Comparison of ENCODE assay signal across 36 cellular contexts in the genomic region with DNA sequence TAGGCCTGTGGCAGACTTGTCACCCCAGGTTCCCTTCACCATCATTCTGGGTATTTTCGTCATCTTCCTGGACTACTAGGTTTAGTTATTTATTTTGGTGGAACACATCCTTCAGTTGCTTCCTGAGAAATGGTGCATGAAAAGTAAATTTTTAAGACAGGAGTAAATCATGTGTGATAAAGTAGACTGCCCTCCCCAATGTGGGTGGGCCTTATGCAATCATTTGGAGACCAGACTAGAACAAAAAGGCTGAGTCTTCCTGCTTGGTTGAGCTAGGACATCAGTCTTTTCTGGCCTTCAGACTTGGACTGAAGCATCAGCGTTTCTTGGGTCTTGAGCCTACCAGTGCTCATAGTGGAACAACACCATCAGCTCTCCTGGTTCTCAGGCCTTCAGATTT. TPM values are rescaled to one million over a fixed set of nuclear protein-coding genes. Genes with fewer than 3 reads are reported as not detected.
"Had no signal": no experiment of that assay in that cellular context is flagged by ENCODE, and none has a peak within 500 bp of the region (broad histone marks: within the 10 kb centered on the region; RNA-seq: fewer than 3 reads in every experiment).

No MANE protein-coding gene starts in this region.

- H3K9me3 Mint-ChIP-seq: activated CD4-positive, alpha-beta memory T cell treated with anti-CD3 and anti-CD28 coated beads for 36 hours; activated CD4-positive, alpha-beta T cell treated with anti-CD3 and anti-CD28 coated beads, Interleukin-2, amount 10 ng/mL, durations not matched to agents 24 days and 14 days; activated naive CD4-positive, alpha-beta T cell treated with anti-CD3 and anti-CD28 coated beads for 36 hours; activated naive CD4-positive, alpha-beta T cell treated with anti-CD3 and anti-CD28 coated beads, Interleukin-2, amount 50 U/mL, for 24 hours; activated naive CD8-positive, alpha-beta T cell treated with anti-CD3 and anti-CD28 coated beads for 36 hours; activated naive CD8-positive, alpha-beta T cell treated with anti-CD3 and anti-CD28 coated beads, Interleukin-2, amount 50 U/mL, for 24 hours; activated T-cell treated with anti-CD3 and anti-CD28 coated beads, Interleukin-2, amount 50 U/mL, for 4 hours; activated T-helper 1 cell treated with anti-CD3 and anti-CD28 coated beads, Interleukin-12 subunit alpha, Interleukin-12 subunit beta, Interleukin-2, Interleukin-4 antibody, amounts not matched to agents 30 ng/mL and 10 ng/mL and 1 ng/mL, durations not matched to agents 14 hours and 24 hours and 36 hours; activated T-helper 2 cell treated with anti-CD3 and anti-CD28 coated beads, Interferon-gamma antibody, Interleukin-2, Interleukin-4, amounts not matched to agents 10 μg/mL and 5 μg/mL and 100 μg/mL, durations not matched to agents 14 hours and 24 hours and 36 hours; effector memory CD8-positive, alpha-beta T cell; T-cell had no signal

- H3K4me3 ChIP-seq: adrenal gland, body of pancreas, esophagus muscularis mucosa, gastrocnemius medialis, heart left ventricle had no signal

- H3K27me3 ChIP-seq: adrenal gland, body of pancreas, esophagus muscularis mucosa, foreskin keratinocyte, gastrocnemius medialis, heart left ventricle had no signal

- H3K27me3 Mint-ChIP-seq: activated CD4-positive, alpha-beta memory T cell treated with anti-CD3 and anti-CD28 coated beads for 36 hours; activated CD4-positive, alpha-beta T cell treated with anti-CD3 and anti-CD28 coated beads for 36 hours; activated CD4-positive, alpha-beta T cell treated with anti-CD3 and anti-CD28 coated beads, Interleukin-2, amount 10 ng/mL, durations not matched to agents 24 days and 14 days; activated CD8-positive, alpha-beta memory T cell treated with anti-CD3 and anti-CD28 coated beads, Interleukin-2, amount 10 ng/mL, durations not matched to agents 7 days and 5 days; activated naive CD4-positive, alpha-beta T cell treated with anti-CD3 and anti-CD28 coated beads, Interleukin-2, amount 50 U/mL, for 24 hours; activated naive CD8-positive, alpha-beta T cell treated with anti-CD3 and anti-CD28 coated beads for 36 hours; activated naive CD8-positive, alpha-beta T cell treated with anti-CD3 and anti-CD28 coated beads, Interleukin-2, amount 50 U/mL, for 24 hours; effector memory CD8-positive, alpha-beta T cell; T-cell had no signal

- H3K27ac Mint-ChIP-seq: activated CD4-positive, alpha-beta memory T cell treated with anti-CD3 and anti-CD28 coated beads for 36 hours; activated CD4-positive, alpha-beta T cell treated with anti-CD3 and anti-CD28 coated beads for 36 hours; activated CD4-positive, alpha-beta T cell treated with anti-CD3 and anti-CD28 coated beads, Interleukin-2, amount 10 ng/mL, durations not matched to agents 24 days and 14 days; activated CD8-positive, alpha-beta memory T cell treated with anti-CD3 and anti-CD28 coated beads, Interleukin-2, amount 10 ng/mL, durations not matched to agents 7 days and 5 days; activated CD8-positive, alpha-beta T cell treated with anti-CD3 and anti-CD28 coated beads, Interleukin-2, amount 10 ng/mL, durations not matched to agents 7 days and 5 days; activated naive CD4-positive, alpha-beta T cell treated with anti-CD3 and anti-CD28 coated beads for 36 hours; activated naive CD4-positive, alpha-beta T cell treated with anti-CD3 and anti-CD28 coated beads, Interleukin-2, amount 50 U/mL, for 24 hours; activated naive CD8-positive, alpha-beta T cell treated with anti-CD3 and anti-CD28 coated beads for 36 hours; activated naive CD8-positive, alpha-beta T cell treated with anti-CD3 and anti-CD28 coated beads, Interleukin-2, amount 50 U/mL, for 24 hours; activated T-helper 1 cell treated with anti-CD3 and anti-CD28 coated beads, Interleukin-12 subunit alpha, Interleukin-12 subunit beta, Interleukin-2, Interleukin-4 antibody, amounts not matched to agents 30 ng/mL and 10 ng/mL and 1 ng/mL, durations not matched to agents 14 hours and 24 hours and 36 hours; activated T-helper 2 cell treated with anti-CD3 and anti-CD28 coated beads, Interferon-gamma antibody, Interleukin-2, Interleukin-4, amounts not matched to agents 10 μg/mL and 5 μg/mL and 100 μg/mL, durations not matched to agents 14 hours and 24 hours and 36 hours; effector memory CD8-positive, alpha-beta T cell; T-cell had no signal

- H3K4me1 ChIP-seq: adrenal gland, body of pancreas, esophagus muscularis mucosa, foreskin keratinocyte, gastrocnemius medialis had no signal

- H3K4me1 Mint-ChIP-seq: activated CD4-positive, alpha-beta T cell treated with anti-CD3 and anti-CD28 coated beads for 36 hours; activated CD4-positive, alpha-beta T cell treated with anti-CD3 and anti-CD28 coated beads, Interleukin-2, amount 10 ng/mL, durations not matched to agents 24 days and 14 days; activated CD8-positive, alpha-beta memory T cell treated with anti-CD3 and anti-CD28 coated beads, Interleukin-2, amount 10 ng/mL, durations not matched to agents 7 days and 5 days; activated naive CD4-positive, alpha-beta T cell treated with anti-CD3 and anti-CD28 coated beads, Interleukin-2, amount 50 U/mL, for 24 hours; activated naive CD8-positive, alpha-beta T cell treated with anti-CD3 and anti-CD28 coated beads for 36 hours; activated naive CD8-positive, alpha-beta T cell treated with anti-CD3 and anti-CD28 coated beads, Interleukin-2, amount 50 U/mL, for 24 hours; T-cell had no signal

- DNase-seq: activated CD4-positive, alpha-beta memory T cell treated with anti-CD3 and anti-CD28 coated beads for 36 hours; activated CD4-positive, alpha-beta T cell treated with anti-CD3 and anti-CD28 coated beads for 36 hours; activated CD4-positive, alpha-beta T cell treated with anti-CD3 and anti-CD28 coated beads, Interleukin-2, amount 10 ng/mL, durations not matched to agents 24 days and 14 days; activated CD4-positive, CD25-positive, alpha-beta regulatory T cell; activated CD4-positive, CD25-positive, alpha-beta regulatory T cell treated with anti-CD3 and anti-CD28 coated beads, Interleukin-2, amount 50 U/mL, for 72 hours; activated CD8-positive, alpha-beta memory T cell treated with anti-CD3 and anti-CD28 coated beads, Interleukin-2, amount 10 ng/mL, durations not matched to agents 7 days and 5 days; activated CD8-positive, alpha-beta memory T cell treated with anti-CD3 and anti-CD28 coated beads, Interleukin-2, amount 50 U/mL, for 4 hours; activated CD8-positive, alpha-beta T cell treated with anti-CD3 and anti-CD28 coated beads, Interleukin-2, amount 10 ng/mL, durations not matched to agents 7 days and 5 days; activated effector memory CD4-positive, alpha-beta T cell treated with anti-CD3 and anti-CD28 coated beads, Interleukin-2, amount 50 U/mL, for 16 hours; activated naive CD4-positive, alpha-beta T cell treated with anti-CD3 and anti-CD28 coated beads for 36 hours; activated naive CD8-positive, alpha-beta T cell treated with anti-CD3 and anti-CD28 coated beads for 36 hours; activated naive CD8-positive, alpha-beta T cell treated with anti-CD3 and anti-CD28 coated beads, Interleukin-2, amount 50 U/mL, for 24 hours; activated T-cell treated with anti-CD3 and anti-CD28 coated beads for 4 hours; activated T-cell treated with anti-CD3 and anti-CD28 coated beads, Interleukin-2, amount 50 U/mL, for 4 hours; adrenal gland; amygdala; aorta; body of pancreas; cortex of kidney; dermis blood vessel endothelial cell; effector CD4-positive, alpha-beta T cell; effector memory CD8-positive, alpha-beta T cell; erythroblast; foreskin keratinocyte; gastrocnemius medialis; glutamatergic neuron; heart left ventricle; SW 1271; T-cell; T-helper 2 cell had no signal

- H3K36me3 ChIP-seq: adrenal gland had no signal

- H3K9me3 ChIP-seq: adrenal gland, body of pancreas, esophagus muscularis mucosa, gastrocnemius medialis, heart left ventricle had no signal

- H3K27ac ChIP-seq: adrenal gland, body of pancreas, esophagus muscularis mucosa, foreskin keratinocyte, gastrocnemius medialis had no signal

- ATAC-seq: activated CD4-positive, alpha-beta T cell treated with anti-CD3 and anti-CD28 coated beads for 36 hours; activated CD8-positive, alpha-beta memory T cell treated with anti-CD3 and anti-CD28 coated beads, Interleukin-2, amount 10 ng/mL, durations not matched to agents 7 days and 5 days; activated CD8-positive, alpha-beta T cell treated with anti-CD3 and anti-CD28 coated beads, Interleukin-2, amount 10 ng/mL, durations not matched to agents 7 days and 5 days; activated naive CD8-positive, alpha-beta T cell treated with anti-CD3 and anti-CD28 coated beads, Interleukin-2, amount 50 U/mL, for 24 hours; activated T-cell treated with anti-CD3 and anti-CD28 coated beads, Interleukin-2, amount 50 U/mL, for 4 hours; body of pancreas; effector memory CD8-positive, alpha-beta T cell; foreskin keratinocyte; gastrocnemius medialis; heart left ventricle; T-cell had no signal

- H3K4me3 Mint-ChIP-seq: activated CD4-positive, alpha-beta memory T cell treated with anti-CD3 and anti-CD28 coated beads for 36 hours; activated CD4-positive, alpha-beta T cell treated with anti-CD3 and anti-CD28 coated beads for 36 hours; activated CD4-positive, alpha-beta T cell treated with anti-CD3 and anti-CD28 coated beads, Interleukin-2, amount 10 ng/mL, durations not matched to agents 24 days and 14 days; activated CD8-positive, alpha-beta memory T cell treated with anti-CD3 and anti-CD28 coated beads, Interleukin-2, amount 10 ng/mL, durations not matched to agents 7 days and 5 days; activated CD8-positive, alpha-beta T cell treated with anti-CD3 and anti-CD28 coated beads, Interleukin-2, amount 10 ng/mL, durations not matched to agents 7 days and 5 days; activated naive CD4-positive, alpha-beta T cell treated with anti-CD3 and anti-CD28 coated beads for 36 hours; activated naive CD4-positive, alpha-beta T cell treated with anti-CD3 and anti-CD28 coated beads, Interleukin-2, amount 50 U/mL, for 24 hours; activated naive CD8-positive, alpha-beta T cell treated with anti-CD3 and anti-CD28 coated beads for 36 hours; activated naive CD8-positive, alpha-beta T cell treated with anti-CD3 and anti-CD28 coated beads, Interleukin-2, amount 50 U/mL, for 24 hours; activated T-cell treated with anti-CD3 and anti-CD28 coated beads, Interleukin-2, amount 50 U/mL, for 4 hours; activated T-helper 1 cell treated with anti-CD3 and anti-CD28 coated beads, Interleukin-12 subunit alpha, Interleukin-12 subunit beta, Interleukin-2, Interleukin-4 antibody, amounts not matched to agents 30 ng/mL and 10 ng/mL and 1 ng/mL, durations not matched to agents 14 hours and 24 hours and 36 hours; effector memory CD8-positive, alpha-beta T cell; T-cell had no signal

RNA-seq across cellular contexts. Expression of a gene that starts 50.7 kb away (rescaled TPM):
- total RNA-seq: activated CD4-positive, alpha-beta memory T cell treated with anti-CD3 and anti-CD28 coated beads for 36 hours; activated CD4-positive, alpha-beta T cell treated with anti-CD3 and anti-CD28 coated beads for 36 hours; activated CD4-positive, alpha-beta T cell treated with anti-CD3 and anti-CD28 coated beads, Interleukin-2, amount 10 ng/mL, durations not matched to agents 24 days and 14 days; activated CD8-positive, alpha-beta memory T cell treated with anti-CD3 and anti-CD28 coated beads for 36 hours; activated CD8-positive, alpha-beta memory T cell treated with anti-CD3 and anti-CD28 coated beads, Interleukin-2, amount 10 ng/mL, durations not matched to agents 7 days and 5 days; activated CD8-positive, alpha-beta T cell treated with anti-CD3 and anti-CD28 coated beads, Interleukin-2, amount 10 ng/mL, durations not matched to agents 7 days and 5 days; activated naive CD4-positive, alpha-beta T cell treated with anti-CD3 and anti-CD28 coated beads for 36 hours; activated naive CD8-positive, alpha-beta T cell treated with anti-CD3 and anti-CD28 coated beads for 36 hours; activated T-helper 1 cell treated with anti-CD3 and anti-CD28 coated beads, Interleukin-12 subunit alpha, Interleukin-12 subunit beta, Interleukin-2, Interleukin-4 antibody, amounts not matched to agents 30 ng/mL and 10 ng/mL and 1 ng/mL, durations not matched to agents 14 hours and 24 hours and 36 hours; activated T-helper 2 cell treated with anti-CD3 and anti-CD28 coated beads, Interferon-gamma antibody, Interleukin-2, Interleukin-4, amounts not matched to agents 10 μg/mL and 5 μg/mL and 100 μg/mL, durations not matched to agents 14 hours and 24 hours and 36 hours; aorta; chondrocyte; dermis blood vessel endothelial cell; esophagus muscularis mucosa; foreskin keratinocyte; heart left ventricle had no signal
- polyA plus RNA-seq: adrenal gland, foreskin keratinocyte had no signal
